In the genomic region with DNA sequence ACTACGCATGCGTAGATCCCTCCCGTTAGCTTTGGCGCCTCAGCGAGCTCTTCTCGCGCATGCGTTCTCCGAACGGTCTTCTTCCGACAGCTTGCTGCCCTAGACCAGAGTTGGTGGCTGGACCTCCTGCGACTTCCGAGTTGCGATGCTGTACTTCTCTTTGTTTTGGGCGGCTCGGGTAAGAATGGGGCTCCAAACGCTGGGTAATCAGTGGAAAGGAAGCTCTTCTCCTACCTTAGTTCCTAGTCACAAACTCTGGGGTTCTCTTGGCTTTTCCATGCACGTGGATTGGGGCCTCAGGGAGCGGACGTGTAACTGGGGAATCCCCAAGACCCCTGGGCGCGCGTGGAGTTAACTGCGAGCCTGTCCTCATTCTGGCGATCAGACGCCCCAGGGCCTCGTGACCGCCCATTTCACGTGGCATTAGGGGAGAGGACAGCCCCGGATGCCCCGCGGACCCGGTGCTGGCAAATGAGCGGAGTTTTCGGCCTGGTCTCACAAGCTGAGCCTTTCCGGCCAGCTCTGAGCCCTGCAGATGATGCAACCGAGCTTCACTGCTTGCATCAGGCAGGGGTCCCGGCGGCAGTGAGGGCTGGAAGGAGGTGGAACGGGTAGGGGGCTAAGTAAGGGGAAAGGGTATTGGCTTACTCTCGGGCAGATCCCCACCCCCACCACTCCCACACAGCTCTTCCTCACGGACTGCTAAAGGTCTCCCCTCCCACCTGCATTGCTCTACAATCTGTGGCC, we compare ENCODE assay signal across 1 cellular context.
TF ChIP-seq lines count a peak whose summit lies in the region.

A gene (plus strand): TSS at position 78 of the 747 bp plus-strand sequence. CDS start 68 bp downstream, at position 146.

TF ChIP-seq in K562, 482 proteins besides CTCF, POLR2A, EP300 and RAD21 (continued from another document and continues in another):
- TF ChIP-seq, protein P1, sequence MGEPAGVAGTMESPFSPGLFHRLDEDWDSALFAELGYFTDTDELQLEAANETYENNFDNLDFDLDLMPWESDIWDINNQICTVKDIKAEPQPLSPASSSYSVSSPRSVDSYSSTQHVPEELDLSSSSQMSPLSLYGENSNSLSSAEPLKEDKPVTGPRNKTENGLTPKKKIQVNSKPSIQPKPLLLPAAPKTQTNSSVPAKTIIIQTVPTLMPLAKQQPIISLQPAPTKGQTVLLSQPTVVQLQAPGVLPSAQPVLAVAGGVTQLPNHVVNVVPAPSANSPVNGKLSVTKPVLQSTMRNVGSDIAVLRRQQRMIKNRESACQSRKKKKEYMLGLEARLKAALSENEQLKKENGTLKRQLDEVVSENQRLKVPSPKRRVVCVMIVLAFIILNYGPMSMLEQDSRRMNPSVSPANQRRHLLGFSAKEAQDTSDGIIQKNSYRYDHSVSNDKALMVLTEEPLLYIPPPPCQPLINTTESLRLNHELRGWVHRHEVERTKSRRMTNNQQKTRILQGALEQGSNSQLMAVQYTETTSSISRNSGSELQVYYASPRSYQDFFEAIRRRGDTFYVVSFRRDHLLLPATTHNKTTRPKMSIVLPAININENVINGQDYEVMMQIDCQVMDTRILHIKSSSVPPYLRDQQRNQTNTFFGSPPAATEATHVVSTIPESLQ (CRISPR knock-in tag; IDR thresholded peaks at IDR 0.05): no peak
- TF ChIP-seq MAFK (IDR thresholded peaks at IDR 0.05; ENCODE audit: low read length): no peak
- no peak for TF ChIP-seq RBM25 (IDR thresholded peaks at IDR 0.05; ENCODE audit: low read depth, low read length, severe bottlenecking)
- TF ChIP-seq XRCC5 (IDR thresholded peaks at IDR 0.05; ENCODE audit: low read depth, low read length): no peak
- TF ChIP-seq ARID2 (IDR thresholded peaks at IDR 0.05): no peak
- TF ChIP-seq MAFF (IDR thresholded peaks at IDR 0.05; ENCODE audit: low read length): no peak
- no peak; the same call in 1 of the 2 replicates for TF ChIP-seq SRSF3 (IDR thresholded peaks at IDR 0.05; ENCODE audit: insufficient read depth, low read length)
- TF ChIP-seq GATA2 (CRISPR knock-in tag; IDR thresholded peaks at IDR 0.05): no peak
- no peak for TF ChIP-seq ZNF75A (CRISPR knock-in tag; IDR thresholded peaks at IDR 0.05)
- TF ChIP-seq, protein P2, sequence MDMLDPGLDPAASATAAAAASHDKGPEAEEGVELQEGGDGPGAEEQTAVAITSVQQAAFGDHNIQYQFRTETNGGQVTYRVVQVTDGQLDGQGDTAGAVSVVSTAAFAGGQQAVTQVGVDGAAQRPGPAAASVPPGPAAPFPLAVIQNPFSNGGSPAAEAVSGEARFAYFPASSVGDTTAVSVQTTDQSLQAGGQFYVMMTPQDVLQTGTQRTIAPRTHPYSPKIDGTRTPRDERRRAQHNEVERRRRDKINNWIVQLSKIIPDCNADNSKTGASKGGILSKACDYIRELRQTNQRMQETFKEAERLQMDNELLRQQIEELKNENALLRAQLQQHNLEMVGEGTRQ (CRISPR knock-in tag; IDR thresholded peaks at IDR 0.05): peak; percentile 32; the same call in 1 of the 2 replicates
- no peak for TF ChIP-seq DNMT1 (IDR thresholded peaks at IDR 0.05)
- TF ChIP-seq U2AF1 (optimal IDR thresholded peaks at IDR 0.05; ENCODE audit: low read depth, low read length): no peak
- no peak for TF ChIP-seq NR2F6 (CRISPR knock-in tag; IDR thresholded peaks at IDR 0.05)
- TF ChIP-seq, protein P3, sequence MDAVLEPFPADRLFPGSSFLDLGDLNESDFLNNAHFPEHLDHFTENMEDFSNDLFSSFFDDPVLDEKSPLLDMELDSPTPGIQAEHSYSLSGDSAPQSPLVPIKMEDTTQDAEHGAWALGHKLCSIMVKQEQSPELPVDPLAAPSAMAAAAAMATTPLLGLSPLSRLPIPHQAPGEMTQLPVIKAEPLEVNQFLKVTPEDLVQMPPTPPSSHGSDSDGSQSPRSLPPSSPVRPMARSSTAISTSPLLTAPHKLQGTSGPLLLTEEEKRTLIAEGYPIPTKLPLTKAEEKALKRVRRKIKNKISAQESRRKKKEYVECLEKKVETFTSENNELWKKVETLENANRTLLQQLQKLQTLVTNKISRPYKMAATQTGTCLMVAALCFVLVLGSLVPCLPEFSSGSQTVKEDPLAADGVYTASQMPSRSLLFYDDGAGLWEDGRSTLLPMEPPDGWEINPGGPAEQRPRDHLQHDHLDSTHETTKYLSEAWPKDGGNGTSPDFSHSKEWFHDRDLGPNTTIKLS (IDR thresholded peaks at IDR 0.05; ENCODE audit: borderline replicate concordance, low read depth): peak; percentile 74
- no peak for TF ChIP-seq ZNF197 (CRISPR knock-in tag; IDR thresholded peaks at IDR 0.05; ENCODE audit: low read depth)
- TF ChIP-seq TEAD4 (IDR thresholded peaks at IDR 0.05; ENCODE audit: low read length): no peak
- TF ChIP-seq TEAD4 (CRISPR knock-in tag; IDR thresholded peaks at IDR 0.05; ENCODE audit: borderline replicate concordance): no peak
- TF ChIP-seq MCM5 (IDR thresholded peaks at IDR 0.05; ENCODE audit: low read depth): no peak
- TF ChIP-seq PML (IDR thresholded peaks at IDR 0.05; ENCODE audit: low read length): peak; percentile 21; the same call in 1 of the 2 replicates
- peak; percentile 93; the same call in 1 of the 2 replicates for TF ChIP-seq HCFC1 (IDR thresholded peaks at IDR 0.05; ENCODE audit: low read depth, low read length)
- TF ChIP-seq ZNF146 (CRISPR knock-in tag; IDR thresholded peaks at IDR 0.05; ENCODE audit: unreplicated experiment): no peak
- no peak for TF ChIP-seq HNRNPK (IDR thresholded peaks at IDR 0.05; ENCODE audit: low read depth, low read length, poor library complexity, severe bottlenecking)
- TF ChIP-seq, protein P4, sequence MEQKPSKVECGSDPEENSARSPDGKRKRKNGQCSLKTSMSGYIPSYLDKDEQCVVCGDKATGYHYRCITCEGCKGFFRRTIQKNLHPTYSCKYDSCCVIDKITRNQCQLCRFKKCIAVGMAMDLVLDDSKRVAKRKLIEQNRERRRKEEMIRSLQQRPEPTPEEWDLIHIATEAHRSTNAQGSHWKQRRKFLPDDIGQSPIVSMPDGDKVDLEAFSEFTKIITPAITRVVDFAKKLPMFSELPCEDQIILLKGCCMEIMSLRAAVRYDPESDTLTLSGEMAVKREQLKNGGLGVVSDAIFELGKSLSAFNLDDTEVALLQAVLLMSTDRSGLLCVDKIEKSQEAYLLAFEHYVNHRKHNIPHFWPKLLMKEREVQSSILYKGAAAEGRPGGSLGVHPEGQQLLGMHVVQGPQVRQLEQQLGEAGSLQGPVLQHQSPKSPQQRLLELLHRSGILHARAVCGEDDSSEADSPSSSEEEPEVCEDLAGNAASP (IDR thresholded peaks at IDR 0.05): no peak
- no peak for TF ChIP-seq HNRNPLL (IDR thresholded peaks at IDR 0.05; ENCODE audit: low read depth, low read length, poor library complexity, severe bottlenecking)
- peak; percentile 45; the same call in 1 of the 2 replicates for TF ChIP-seq ARID1B (IDR thresholded peaks at IDR 0.05)
- no peak for TF ChIP-seq KLF16 (IDR thresholded peaks at IDR 0.05)
- TF ChIP-seq ZNF354B (CRISPR knock-in tag; IDR thresholded peaks at IDR 0.05): no peak
- 0 out of 2 replicates have a peak, but pooled peaks have one; percentile 44 for TF ChIP-seq SREBF2 (CRISPR knock-in tag; IDR thresholded peaks at IDR 0.05)
- peak; percentile 93 for TF ChIP-seq BRD4 (IDR thresholded peaks at IDR 0.05)
- TF ChIP-seq ZNF311 (CRISPR knock-in tag; IDR thresholded peaks at IDR 0.05): no peak
- TF ChIP-seq, protein P5, sequence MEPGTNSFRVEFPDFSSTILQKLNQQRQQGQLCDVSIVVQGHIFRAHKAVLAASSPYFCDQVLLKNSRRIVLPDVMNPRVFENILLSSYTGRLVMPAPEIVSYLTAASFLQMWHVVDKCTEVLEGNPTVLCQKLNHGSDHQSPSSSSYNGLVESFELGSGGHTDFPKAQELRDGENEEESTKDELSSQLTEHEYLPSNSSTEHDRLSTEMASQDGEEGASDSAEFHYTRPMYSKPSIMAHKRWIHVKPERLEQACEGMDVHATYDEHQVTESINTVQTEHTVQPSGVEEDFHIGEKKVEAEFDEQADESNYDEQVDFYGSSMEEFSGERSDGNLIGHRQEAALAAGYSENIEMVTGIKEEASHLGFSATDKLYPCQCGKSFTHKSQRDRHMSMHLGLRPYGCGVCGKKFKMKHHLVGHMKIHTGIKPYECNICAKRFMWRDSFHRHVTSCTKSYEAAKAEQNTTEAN (CRISPR knock-in tag; IDR thresholded peaks at IDR 0.05): no peak
- peak; percentile 71 for TF ChIP-seq SAP30 (IDR thresholded peaks at IDR 0.05; ENCODE audit: borderline replicate concordance, insufficient read depth, low read depth, low read length, poor library complexity, severe bottlenecking)
- TF ChIP-seq ZNF253 (CRISPR knock-in tag; conservative IDR thresholded peaks at IDR 0.05): no peak
- TF ChIP-seq CBX2 (IDR thresholded peaks at IDR 0.05; ENCODE audit: insufficient read depth, low read length, poor library complexity, severe bottlenecking): no peak
- TF ChIP-seq ZNF24 (IDR thresholded peaks at IDR 0.05): no peak
- no peak for TF ChIP-seq FIP1L1 (IDR thresholded peaks at IDR 0.05; ENCODE audit: low read depth, low read length, poor library complexity, severe bottlenecking)
- TF ChIP-seq CBX3 (IDR thresholded peaks at IDR 0.05; ENCODE audit: borderline replicate concordance in 1 of 2, low read length in 2 of 2): 0 out of 3 replicates have a peak, but pooled peaks of 1 of the 2 experiments have one; percentile 35
- TF ChIP-seq, protein P6, sequence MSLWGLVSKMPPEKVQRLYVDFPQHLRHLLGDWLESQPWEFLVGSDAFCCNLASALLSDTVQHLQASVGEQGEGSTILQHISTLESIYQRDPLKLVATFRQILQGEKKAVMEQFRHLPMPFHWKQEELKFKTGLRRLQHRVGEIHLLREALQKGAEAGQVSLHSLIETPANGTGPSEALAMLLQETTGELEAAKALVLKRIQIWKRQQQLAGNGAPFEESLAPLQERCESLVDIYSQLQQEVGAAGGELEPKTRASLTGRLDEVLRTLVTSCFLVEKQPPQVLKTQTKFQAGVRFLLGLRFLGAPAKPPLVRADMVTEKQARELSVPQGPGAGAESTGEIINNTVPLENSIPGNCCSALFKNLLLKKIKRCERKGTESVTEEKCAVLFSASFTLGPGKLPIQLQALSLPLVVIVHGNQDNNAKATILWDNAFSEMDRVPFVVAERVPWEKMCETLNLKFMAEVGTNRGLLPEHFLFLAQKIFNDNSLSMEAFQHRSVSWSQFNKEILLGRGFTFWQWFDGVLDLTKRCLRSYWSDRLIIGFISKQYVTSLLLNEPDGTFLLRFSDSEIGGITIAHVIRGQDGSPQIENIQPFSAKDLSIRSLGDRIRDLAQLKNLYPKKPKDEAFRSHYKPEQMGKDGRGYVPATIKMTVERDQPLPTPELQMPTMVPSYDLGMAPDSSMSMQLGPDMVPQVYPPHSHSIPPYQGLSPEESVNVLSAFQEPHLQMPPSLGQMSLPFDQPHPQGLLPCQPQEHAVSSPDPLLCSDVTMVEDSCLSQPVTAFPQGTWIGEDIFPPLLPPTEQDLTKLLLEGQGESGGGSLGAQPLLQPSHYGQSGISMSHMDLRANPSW (CRISPR knock-in tag; IDR thresholded peaks at IDR 0.05): peak; percentile 36; the same call in 1 of the 2 replicates
- TF ChIP-seq, protein P7, sequence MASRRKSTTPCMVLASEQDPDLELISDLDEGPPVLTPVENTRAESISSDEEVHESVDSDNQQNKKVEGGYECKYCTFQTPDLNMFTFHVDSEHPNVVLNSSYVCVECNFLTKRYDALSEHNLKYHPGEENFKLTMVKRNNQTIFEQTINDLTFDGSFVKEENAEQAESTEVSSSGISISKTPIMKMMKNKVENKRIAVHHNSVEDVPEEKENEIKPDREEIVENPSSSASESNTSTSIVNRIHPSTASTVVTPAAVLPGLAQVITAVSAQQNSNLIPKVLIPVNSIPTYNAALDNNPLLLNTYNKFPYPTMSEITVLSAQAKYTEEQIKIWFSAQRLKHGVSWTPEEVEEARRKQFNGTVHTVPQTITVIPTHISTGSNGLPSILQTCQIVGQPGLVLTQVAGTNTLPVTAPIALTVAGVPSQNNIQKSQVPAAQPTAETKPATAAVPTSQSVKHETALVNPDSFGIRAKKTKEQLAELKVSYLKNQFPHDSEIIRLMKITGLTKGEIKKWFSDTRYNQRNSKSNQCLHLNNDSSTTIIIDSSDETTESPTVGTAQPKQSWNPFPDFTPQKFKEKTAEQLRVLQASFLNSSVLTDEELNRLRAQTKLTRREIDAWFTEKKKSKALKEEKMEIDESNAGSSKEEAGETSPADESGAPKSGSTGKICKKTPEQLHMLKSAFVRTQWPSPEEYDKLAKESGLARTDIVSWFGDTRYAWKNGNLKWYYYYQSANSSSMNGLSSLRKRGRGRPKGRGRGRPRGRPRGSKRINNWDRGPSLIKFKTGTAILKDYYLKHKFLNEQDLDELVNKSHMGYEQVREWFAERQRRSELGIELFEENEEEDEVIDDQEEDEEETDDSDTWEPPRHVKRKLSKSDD (conservative IDR thresholded peaks at IDR 0.05; ENCODE audit: low read length): no peak
- no peak for TF ChIP-seq NCOA1 (IDR thresholded peaks at IDR 0.05; ENCODE audit: low read depth)
- TF ChIP-seq ELF2 (CRISPR knock-in tag; IDR thresholded peaks at IDR 0.05): no peak
- 0 out of 2 replicates have a peak, but pooled peaks have one; percentile 35 for TF ChIP-seq ERF (CRISPR knock-in tag; IDR thresholded peaks at IDR 0.05)
- TF ChIP-seq, protein P8, sequence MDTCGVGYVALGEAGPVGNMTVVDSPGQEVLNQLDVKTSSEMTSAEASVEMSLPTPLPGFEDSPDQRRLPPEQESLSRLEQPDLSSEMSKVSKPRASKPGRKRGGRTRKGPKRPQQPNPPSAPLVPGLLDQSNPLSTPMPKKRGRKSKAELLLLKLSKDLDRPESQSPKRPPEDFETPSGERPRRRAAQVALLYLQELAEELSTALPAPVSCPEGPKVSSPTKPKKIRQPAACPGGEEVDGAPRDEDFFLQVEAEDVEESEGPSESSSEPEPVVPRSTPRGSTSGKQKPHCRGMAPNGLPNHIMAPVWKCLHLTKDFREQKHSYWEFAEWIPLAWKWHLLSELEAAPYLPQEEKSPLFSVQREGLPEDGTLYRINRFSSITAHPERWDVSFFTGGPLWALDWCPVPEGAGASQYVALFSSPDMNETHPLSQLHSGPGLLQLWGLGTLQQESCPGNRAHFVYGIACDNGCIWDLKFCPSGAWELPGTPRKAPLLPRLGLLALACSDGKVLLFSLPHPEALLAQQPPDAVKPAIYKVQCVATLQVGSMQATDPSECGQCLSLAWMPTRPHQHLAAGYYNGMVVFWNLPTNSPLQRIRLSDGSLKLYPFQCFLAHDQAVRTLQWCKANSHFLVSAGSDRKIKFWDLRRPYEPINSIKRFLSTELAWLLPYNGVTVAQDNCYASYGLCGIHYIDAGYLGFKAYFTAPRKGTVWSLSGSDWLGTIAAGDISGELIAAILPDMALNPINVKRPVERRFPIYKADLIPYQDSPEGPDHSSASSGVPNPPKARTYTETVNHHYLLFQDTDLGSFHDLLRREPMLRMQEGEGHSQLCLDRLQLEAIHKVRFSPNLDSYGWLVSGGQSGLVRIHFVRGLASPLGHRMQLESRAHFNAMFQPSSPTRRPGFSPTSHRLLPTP (IDR thresholded peaks at IDR 0.05; ENCODE audit: borderline replicate concordance, extremely low read depth, insufficient read length): no peak
- TF ChIP-seq, protein P9, sequence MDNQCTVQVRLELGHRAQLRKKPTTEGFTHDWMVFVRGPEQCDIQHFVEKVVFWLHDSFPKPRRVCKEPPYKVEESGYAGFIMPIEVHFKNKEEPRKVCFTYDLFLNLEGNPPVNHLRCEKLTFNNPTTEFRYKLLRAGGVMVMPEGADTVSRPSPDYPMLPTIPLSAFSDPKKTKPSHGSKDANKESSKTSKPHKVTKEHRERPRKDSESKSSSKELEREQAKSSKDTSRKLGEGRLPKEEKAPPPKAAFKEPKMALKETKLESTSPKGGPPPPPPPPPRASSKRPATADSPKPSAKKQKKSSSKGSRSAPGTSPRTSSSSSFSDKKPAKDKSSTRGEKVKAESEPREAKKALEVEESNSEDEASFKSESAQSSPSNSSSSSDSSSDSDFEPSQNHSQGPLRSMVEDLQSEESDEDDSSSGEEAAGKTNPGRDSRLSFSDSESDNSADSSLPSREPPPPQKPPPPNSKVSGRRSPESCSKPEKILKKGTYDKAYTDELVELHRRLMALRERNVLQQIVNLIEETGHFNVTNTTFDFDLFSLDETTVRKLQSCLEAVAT (IDR thresholded peaks at IDR 0.05): no peak
